Comparison of ENCODE assay signal across 8 cellular contexts in the genomic region with DNA sequence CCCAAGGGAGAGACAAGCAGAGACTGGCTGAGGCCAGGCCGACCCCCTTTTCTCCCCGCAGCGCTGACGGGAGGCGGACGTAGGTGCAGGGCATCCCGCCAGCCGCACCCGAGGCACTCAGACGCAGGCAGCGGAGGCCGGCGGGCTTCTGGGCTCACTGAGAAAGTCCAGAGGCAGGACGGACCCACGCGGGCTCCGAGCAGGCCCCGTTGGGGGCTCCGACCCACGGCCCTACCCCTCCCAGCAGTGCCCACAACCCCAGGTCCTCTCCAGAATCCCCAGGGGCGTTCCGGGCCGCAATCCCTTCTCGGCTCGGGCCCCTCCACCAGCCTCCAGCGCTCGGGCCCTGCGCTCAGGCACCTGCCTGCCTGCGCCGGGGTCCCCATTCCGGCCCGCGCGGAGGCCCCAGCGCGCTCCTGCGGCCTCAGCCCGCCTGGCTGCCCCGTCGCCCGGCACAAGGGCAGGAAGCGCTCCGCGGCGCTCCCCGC. TPM values are rescaled to one million over a fixed set of nuclear protein-coding genes. Genes with fewer than 3 reads are reported as not detected.
DNase-seq lines count a peak whose midpoint lies in the region; ATAC-seq and TF ChIP-seq lines count a peak whose summit lies in the region.

No MANE protein-coding gene starts in this region.

- H3K36me3 ChIP-seq in breast epithelium, result no peaks in the 10 kb centered on the region
- no peaks in the 10 kb centered on the region for H3K36me3 ChIP-seq in smooth muscle cell (ENCODE audit: low read depth)

- no peaks in the 10 kb centered on the region for H3K9me3 ChIP-seq in breast epithelium
- no peaks in the 10 kb centered on the region for H3K9me3 ChIP-seq in smooth muscle cell (replicated peaks; ENCODE audit: low read depth)

- H3K4me1 ChIP-seq in breast epithelium (peaks cover 5 to 7% of the 10 kb centered on the region in 2 donors), smooth muscle cell (ENCODE audit: low read depth) (peaks cover 11% of the 10 kb centered on the region)

- TF ChIP-seq POLR2A in breast epithelium (IDR thresholded peaks at IDR 0.05), result no peak

- peak; percentile 74 for DNase-seq in EH (ENCODE audit: low read depth)
- DNase-seq in Jurkat, Clone E6-1 (ENCODE audit: low read depth, low spot score), result no peak
- DNase-seq in T-helper 2 cell, result peak in 3 of 5 experiments; percentile 12 to 65 (median 23)
- peak; percentile 32 to 64 for DNase-seq in breast epithelium (ENCODE audit: low spot score in 2 of 2)
- peak; percentile 60 for DNase-seq in iPS-NIHi11 (ENCODE audit: low spot score)
- peak; percentile 63 for DNase-seq in smooth muscle cell (lab: John Stamatoyannopoulos, UW; ENCODE audit: unreplicated experiment)
- DNase-seq in GM20000 (ENCODE audit: low spot score), result no peak

- under 1% methylated on average over 40 of the region's 46 CpGs for whole genome bisulfite sequencing in smooth muscle cell (ENCODE audit: low lambda C conversion rate)

- H2AFZ ChIP-seq in smooth muscle cell (ENCODE audit: low read depth), result peak overlapping the region; percentile 90

- peaks cover 36% of the 10 kb centered on the region for H4K20me1 ChIP-seq in smooth muscle cell (ENCODE audit: low read depth)

- peak overlapping the region; percentile 70 for H3K4me3 ChIP-seq in Jurkat, Clone E6-1 (ENCODE audit: low read length)
- peak overlapping the region; percentile 69 to 100 (median 94) for H3K4me3 ChIP-seq in breast epithelium
- peak overlapping the region; percentile 79 for H3K4me3 ChIP-seq in smooth muscle cell

- H3F3A ChIP-seq in smooth muscle cell (ENCODE audit: low read depth), result no peaks in the 10 kb centered on the region

- H3K4me2 ChIP-seq in smooth muscle cell, result peak overlapping the region; percentile 97

- H3K27ac ChIP-seq in breast epithelium, result peak overlapping the region; percentile 97 to 99
- H3K27ac ChIP-seq in smooth muscle cell (ENCODE audit: low read depth), result peak overlapping the region; percentile 70

- peak; percentile 35 for ATAC-seq in GM21723 (IDR thresholded peaks at IDR 0.05; ENCODE audit: unreplicated experiment)

- H3K9ac ChIP-seq in smooth muscle cell (ENCODE audit: low read depth), result peak overlapping the region; percentile 80

- TF ChIP-seq CTCF in breast epithelium (IDR thresholded peaks at IDR 0.05), result no peak
- TF ChIP-seq CTCF in smooth muscle cell (IDR thresholded peaks at IDR 0.05; ENCODE audit: borderline replicate concordance, insufficient read depth, poor library complexity, severe bottlenecking), result no peak
- TF ChIP-seq CTCF in GM20000 (IDR thresholded peaks at IDR 0.05; ENCODE audit: extremely low read depth, missing control alignments), result no peak

- H3K79me2 ChIP-seq in smooth muscle cell (ENCODE audit: low read depth), result peaks cover 46% of the 10 kb centered on the region

- intact Hi-C loops in breast epithelium (cut with DNase I; ENCODE audit: low total_unique reads), result loop anchor here (5.0 to 10.0 kb wide), 2 partner anchors 35 to 77 kb away; no protein-coding TSS in a partner anchor

- no peaks in the 10 kb centered on the region for H3K27me3 ChIP-seq in breast epithelium
- no peaks in the 10 kb centered on the region for H3K27me3 ChIP-seq in smooth muscle cell (ENCODE audit: low read depth)

RNA-seq across cellular contexts. Expression of a gene that starts 0.5 kb away (rescaled TPM):
- 18.5 TPM for polyA plus RNA-seq in Jurkat, Clone E6-1 (2012; ENCODE audit: insufficient read depth, insufficient read length)
- total RNA-seq in breast epithelium (10 to 100 TPM; 40.0 to 61.3 (median 43.0) TPM), smooth muscle cell (8.6 and 13.3 TPM in 2 replicates)
- 4.4 and 6.6 TPM in 2 replicates for polyA plus RNA-seq in smooth muscle cell

Comparison
In these comparisons a context has a peak if more than half of its experiments do, and no peak if none do; other contexts are left out.
1. DNase-seq: peak in EH (single experiment), T-helper 2 cell (3 of 5), breast epithelium (2 of 2), iPS-NIHi11 (single experiment) and smooth muscle cell (single experiment); none in Jurkat, Clone E6-1 (single experiment) and GM20000 (single experiment).
2. Peak in every context shown above with its lines, with median percentiles within 50 percentile points of each other: H3K4me3 ChIP-seq.